Comparison of ENCODE assay signal across 26 cellular contexts in the genomic region with DNA sequence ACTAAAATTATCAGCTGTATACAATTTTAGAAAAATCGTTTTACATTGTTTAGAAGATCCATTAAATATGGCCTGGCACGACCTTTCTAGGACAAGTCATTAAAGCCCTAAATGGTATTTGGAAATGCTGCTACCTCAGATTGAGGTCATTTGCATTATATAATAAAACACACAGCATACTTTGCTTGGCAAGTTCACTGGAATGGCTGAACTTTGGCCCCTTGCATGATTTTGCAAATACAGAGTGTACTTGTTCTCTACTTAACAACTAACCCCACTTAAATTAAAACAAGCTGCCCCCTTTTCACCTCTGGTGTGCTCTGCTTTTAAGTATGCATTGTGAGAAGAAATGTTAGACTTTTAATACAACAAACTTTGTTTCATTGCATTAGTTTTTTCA.
DNase-seq lines count a peak whose midpoint lies in the region; TF ChIP-seq lines count a peak whose summit lies in the region.
"Had no signal": no experiment of that assay in that cellular context is flagged by ENCODE, and none has a peak within 500 bp of the region (broad histone marks: within the 10 kb centered on the region; RNA-seq: fewer than 3 reads in every experiment).

No MANE protein-coding gene starts in this region.

- H3K27ac Mint-ChIP-seq in osteocyte (ENCODE audit: unreplicated experiment) (peak overlapping the region; percentile 89), chondrocyte (ENCODE audit: unreplicated experiment) (no peak overlapping the region)
- H3K27ac Mint-ChIP-seq: activated CD4-positive, alpha-beta memory T cell treated with anti-CD3 and anti-CD28 coated beads, Interleukin-2, amount 10 ng/mL, durations not matched to agents 7 days and 5 days; neural progenitor cell; WTC11 had no signal

- no peak for TF ChIP-seq CTCF in 22Rv1 (IDR thresholded peaks at IDR 0.05)
- TF ChIP-seq CTCF in osteocyte (IDR thresholded peaks at IDR 0.05), result no peak
- TF ChIP-seq CTCF in chondrocyte (IDR thresholded peaks at IDR 0.05), result no peak
- TF ChIP-seq CTCF in GM10266 (IDR thresholded peaks at IDR 0.05; ENCODE audit: control insufficient read depth, insufficient read depth, low read depth, missing control alignments), result no peak

- 0 out of 2 replicates have a peak overlapping the region, but pooled peaks have one; percentile 20 for H3K27ac ChIP-seq in 22Rv1
- H3K27ac ChIP-seq: cardiac muscle cell, dorsolateral prefrontal cortex, epithelial cell of prostate, left ventricle myocardium inferior, neural progenitor cell, SJCRH30, stomach had no signal

- H3K36me3 Mint-ChIP-seq in osteocyte (ENCODE audit: unreplicated experiment), result no peaks in the 10 kb centered on the region
- no peaks in the 10 kb centered on the region for H3K36me3 Mint-ChIP-seq in chondrocyte (ENCODE audit: low read depth)
- H3K36me3 Mint-ChIP-seq: neural progenitor cell, WTC11 had no signal

- H3K9me3 Mint-ChIP-seq in osteocyte (ENCODE audit: unreplicated experiment) (no peaks in the 10 kb centered on the region), chondrocyte (ENCODE audit: low read depth) (no peaks in the 10 kb centered on the region)
- H3K9me3 Mint-ChIP-seq: neural progenitor cell, WTC11 had no signal

- DNase-seq in OCI-M1 (lab: John Stamatoyannopoulos, UW), result peak; percentile 94
- DNase-seq in fibroblast of the conjunctiva (ENCODE audit: low read depth), result peak; percentile 46
- DNase-seq in osteocyte (ENCODE audit: extremely low spot score, unreplicated experiment), result no peak
- DNase-seq in T1000 (lab: John Stamatoyannopoulos, UW), result no peak
- DNase-seq in chondrocyte (ENCODE audit: low spot score), result no peak
- no peak for DNase-seq in GM10266 (ENCODE audit: extremely low spot score)
- no peak for DNase-seq in retina
- DNase-seq: activated CD4-positive, alpha-beta memory T cell treated with anti-CD3 and anti-CD28 coated beads, Interleukin-2, amount 10 ng/mL, durations not matched to agents 7 days and 5 days; activated naive CD4-positive, alpha-beta T cell; activated T-cell treated with anti-CD3 and anti-CD28 coated beads for 4 hours; amniotic stem cell; dorsolateral prefrontal cortex; EL; glutamatergic neuron; left ventricle myocardium inferior; NCI-H1105; NCI-H2171 treated with DMSO at 0.1 percent for 48 hours; NCI-H748 treated with DMSO at 0.1 percent for 48 hours; SJCRH30; stimulated activated CD4-positive, alpha-beta T cell treated with anti-CD3 and anti-CD28 coated beads, Interleukin-12 subunit alpha, Interleukin-12 subunit beta, amount 100 ng/mL, for 4 hours; stomach had no signal

- H3K4me3 Mint-ChIP-seq in osteocyte (ENCODE audit: unreplicated experiment) (no peak overlapping the region), chondrocyte (ENCODE audit: unreplicated experiment) (no peak overlapping the region)
- H3K4me3 Mint-ChIP-seq: activated CD4-positive, alpha-beta memory T cell treated with anti-CD3 and anti-CD28 coated beads, Interleukin-2, amount 10 ng/mL, durations not matched to agents 7 days and 5 days; neural progenitor cell; WTC11 had no signal

- peaks cover 82% of the 10 kb centered on the region for H3K4me1 Mint-ChIP-seq in osteocyte (ENCODE audit: unreplicated experiment)
- H3K4me1 Mint-ChIP-seq in chondrocyte (ENCODE audit: low read depth), result peaks cover 51% of the 10 kb centered on the region
- H3K4me1 Mint-ChIP-seq: activated CD4-positive, alpha-beta memory T cell treated with anti-CD3 and anti-CD28 coated beads, Interleukin-2, amount 10 ng/mL, durations not matched to agents 7 days and 5 days; neural progenitor cell had no signal

- H3K27me3 Mint-ChIP-seq in osteocyte (ENCODE audit: unreplicated experiment) (no peaks in the 10 kb centered on the region), chondrocyte (ENCODE audit: low read depth) (no peaks in the 10 kb centered on the region)
- H3K27me3 Mint-ChIP-seq: activated CD4-positive, alpha-beta memory T cell treated with anti-CD3 and anti-CD28 coated beads, Interleukin-2, amount 10 ng/mL, durations not matched to agents 7 days and 5 days had no signal

Comparison
In these comparisons a context has a peak if more than half of its experiments do, and no peak if none do; other contexts are left out.
1. DNase-seq: peak in OCI-M1 (single experiment) and fibroblast of the conjunctiva (single experiment); none in osteocyte (single experiment), T1000 (single experiment), chondrocyte (single experiment), GM10266 (single experiment) and retina (single experiment).